ENCODE assay signal across 8 cellular contexts in genomic region chr10:95656291-95657164, GRCh38. TPM values are rescaled to one million over a fixed set of nuclear protein-coding genes. Genes with fewer than 3 reads are reported as not detected.
A peak's percentile ranks its signal among the peaks of the same experiment; 100 is the strongest.
DNase-seq lines count a peak whose midpoint lies in the region; ATAC-seq lines count a peak whose summit lies in the region.

ALDH18A1 (minus strand) TSS chr10:95656711; CDS start chr10:95653377, 3,334 bp downstream.

- H2BK15ac ChIP-seq in mesendoderm (replicated peaks; ENCODE audit: low read depth) = no peak within 1 kb of the TSS

- H2BK5ac ChIP-seq in mesendoderm (ENCODE audit: low read length) = no peak within 1 kb of the TSS

- H3K27ac ChIP-seq in mesendoderm (ENCODE audit: low read depth, low read length) = no peak within 1 kb of the TSS

- peak within 1 kb of the TSS; percentile 22 for H3K4ac ChIP-seq in mesendoderm (ENCODE audit: low read depth, low read length)

- no peak within 1 kb of the TSS for H2BK120ac ChIP-seq in mesendoderm (ENCODE audit: low read depth, low read length)

- H3K9ac ChIP-seq in endocrine pancreas (ENCODE audit: control insufficient read depth, insufficient read depth, low read length) (peak within 1 kb of the TSS; percentile 84), mesendoderm (ENCODE audit: low read length) (peak within 1 kb of the TSS; percentile 82)

- H3K4me3 ChIP-seq in endocrine pancreas (ENCODE audit: control insufficient read depth, insufficient read depth, low read length) (peak within 1 kb of the TSS; percentile 84), mesendoderm (ENCODE audit: low read length) (peak within 1 kb of the TSS; percentile 83)

- WGBS in mesendoderm (ENCODE audit: extremely low coverage, insufficient coverage, low lambda C conversion rate) = no CpG with 5 or more reads among the region's 83 CpGs

- no peak within 1 kb of the TSS for H2AK5ac ChIP-seq in mesendoderm (ENCODE audit: low read length)

- peak within 1 kb of the TSS; percentile 93 for H3K56ac ChIP-seq in mesendoderm (ENCODE audit: low read length)

- H3K79me2 ChIP-seq in mesendoderm (ENCODE audit: control insufficient read depth, insufficient read depth, low read length) = peaks cover 16% of the 10 kb centered on the region

- ATAC-seq in GM19455 (IDR thresholded peaks at IDR 0.05; ENCODE audit: unreplicated experiment) = peak; percentile 89

- H3K4me1 ChIP-seq in endocrine pancreas (ENCODE audit: control insufficient read depth, insufficient read depth, low read length) = no peaks in the 10 kb centered on the region
- H3K4me1 ChIP-seq in mesendoderm (ENCODE audit: control insufficient read depth, low read depth, low read length) = no peaks in the 10 kb centered on the region

- peak within 1 kb of the TSS; percentile 86 for H3K4me2 ChIP-seq in mesendoderm (ENCODE audit: low read length)

- H3K27me3 ChIP-seq in endocrine pancreas (ENCODE audit: control insufficient read depth, insufficient read depth, low read length) (no peaks in the 10 kb centered on the region), mesendoderm (ENCODE audit: insufficient read depth, low read length, poor library complexity) (no peaks in the 10 kb centered on the region)

- peak within 1 kb of the TSS; percentile 48 for H3K23ac ChIP-seq in mesendoderm (ENCODE audit: low read length)

- DNase-seq in COLO668 (lab: John Stamatoyannopoulos, UW; ENCODE audit: unreplicated experiment) = peak; percentile 76
- DNase-seq in HK-2 (ENCODE audit: unreplicated experiment) = peak; percentile 98
- peak; percentile 86 for DNase-seq in NOMO-1 treated with dmso at 0.1 percent for 144 hours (lab: John Stamatoyannopoulos, UW; ENCODE audit: unreplicated experiment)
- peak; percentile 84 to 88 for DNase-seq in activated CD8-positive, alpha-beta memory T cell treated with anti-CD3 and anti-CD28 coated beads for 4 hours (ENCODE audit: low read depth in 2 of 2)
- DNase-seq in mesendoderm = peak; percentile 92
- DNase-seq in stimulated activated CD8-positive, alpha-beta memory T cell treated with anti-CD3 and anti-CD28 coated beads, Interleukin-12 subunit alpha, Interleukin-12 subunit beta, amount 100 ng/mL, for 4 hours (ENCODE audit: low read depth) = peak; percentile 90

- H3K18ac ChIP-seq in mesendoderm (ENCODE audit: low read length) = peak within 1 kb of the TSS; percentile 29

- H3K9me3 ChIP-seq in endocrine pancreas (ENCODE audit: control insufficient read depth, low read length) = no peaks in the 10 kb centered on the region

- peaks cover 3% of the 10 kb centered on the region for H3K36me3 ChIP-seq in endocrine pancreas (ENCODE audit: control insufficient read depth, insufficient read depth, low read length)
- H3K36me3 ChIP-seq in mesendoderm (ENCODE audit: control insufficient read depth, insufficient read depth, low read length) = peaks cover 1% of the 10 kb centered on the region

- H4K5ac ChIP-seq in mesendoderm (ENCODE audit: low read length) = no peak within 1 kb of the TSS

- H4K8ac ChIP-seq in mesendoderm (ENCODE audit: low read depth, low read length) = no peak within 1 kb of the TSS

- H3K79me1 ChIP-seq in mesendoderm (ENCODE audit: low read length) = peaks cover 4% of the 10 kb centered on the region

RNA-seq across cellular contexts. Expression of gene ALDH18A1, which starts in this region (rescaled TPM):
- 63.9 TPM for polyA plus RNA-seq in mesendoderm (2013, experiment 1 of 2)
- polyA plus RNA-seq in mesendoderm (2013, experiment 2 of 2) = 65.4 TPM
